ENCODE assay signal across 8 cellular contexts in genomic region chr10:75508239-75508813, GRCh38.
DNase-seq lines count a peak whose midpoint lies in the region; ATAC-seq and TF ChIP-seq lines count a peak whose summit lies in the region.
"Had no signal": no experiment of that assay in that cellular context is flagged by ENCODE, and none has a peak within 500 bp of the region (broad histone marks: within the 10 kb centered on the region; RNA-seq: fewer than 3 reads in every experiment).

No MANE protein-coding gene starts in this region.

- peaks cover 15% of the 10 kb centered on the region for H3K27me3 ChIP-seq in foreskin keratinocyte
- no peaks in the 10 kb centered on the region for H3K27me3 ChIP-seq in left ventricle myocardium inferior (ENCODE audit: low read depth)

- POLR2A ChIA-PET in HEK293T (lab: Yijun Ruan, JAX), result interaction anchor here (0.6 to 4.1 kb wide), 12 partner anchors 15 to 214 kb away, joined by 3 to 46 read pairs (median 9); partner anchors contain the start of gene ZNF503

- no peak overlapping the region for H3K27ac ChIP-seq in foreskin keratinocyte
- no peak overlapping the region for H3K27ac ChIP-seq in left ventricle myocardium inferior (replicated peaks)
- H3K27ac ChIP-seq: psoas muscle had no signal

- CTCF ChIA-PET in HEK293T (lab: Yijun Ruan, JAX), result interaction anchor here (0.6 to 1.1 kb wide), 5 partner anchors 36 to 192 kb away, joined by 3 read pairs; no protein-coding TSS in a partner anchor

- TF ChIP-seq CTCF in foreskin keratinocyte (conservative IDR thresholded peaks at IDR 0.05) (no peak), left ventricle myocardium inferior (IDR thresholded peaks at IDR 0.05; ENCODE audit: borderline replicate concordance) (no peak)

- H3K4me3 ChIP-seq in left ventricle myocardium inferior, result no peak overlapping the region
- H3K4me3 ChIP-seq: psoas muscle had no signal

- H3K4me1 ChIP-seq in foreskin keratinocyte (peaks cover 3% of the 10 kb centered on the region), left ventricle myocardium inferior (peaks cover 7% of the 10 kb centered on the region)
- H3K4me1 ChIP-seq: psoas muscle had no signal

- intact Hi-C loops in left ventricle myocardium inferior (cut with micrococcal nuclease), result no loop called here

- H3K36me3 ChIP-seq in left ventricle myocardium inferior, result no peaks in the 10 kb centered on the region

- H3K9me3 ChIP-seq in left ventricle myocardium inferior (replicated peaks), result no peaks in the 10 kb centered on the region
- H3K9me3 ChIP-seq: psoas muscle had no signal

- ATAC-seq in foreskin keratinocyte, result peak; percentile 78
- ATAC-seq: psoas muscle had no signal

- DNase-seq in HEK293T (ENCODE audit: extremely low spot score), result peak; percentile 56
- DNase-seq in RPMI7951 (ENCODE audit: low read depth), result peak; percentile 3
- peak; percentile 64 to 84 for DNase-seq in foreskin keratinocyte
- peak; percentile 72 for DNase-seq in stromal cell of bone marrow (ENCODE audit: low read depth)
- DNase-seq in GDM1 (lab: John Stamatoyannopoulos, UW), result no peak
- DNase-seq in left ventricle myocardium inferior, result no peak
- no peak for DNase-seq in NOMO-1 treated with DMSO at 0.1 percent for 48 hours (lab: John Stamatoyannopoulos, UW; ENCODE audit: unreplicated experiment)
- DNase-seq: psoas muscle had no signal

TF ChIP-seq in HEK293T, 16 proteins besides CTCF, POLR2A, EP300 and RAD21:
- peak; percentile 98 for TF ChIP-seq CTBP1 (IDR thresholded peaks at IDR 0.05; ENCODE audit: borderline replicate concordance)
- TF ChIP-seq PKNOX1 (IDR thresholded peaks at IDR 0.05), result peak; percentile 98
- peak; percentile 94 for TF ChIP-seq LEF1 (IDR thresholded peaks at IDR 0.05; ENCODE audit: borderline replicate concordance)
- TF ChIP-seq ARNT (IDR thresholded peaks at IDR 0.05), result peak; percentile 38
- no peak for TF ChIP-seq SUZ12 (IDR thresholded peaks at IDR 0.05)
- TF ChIP-seq ELF4 (IDR thresholded peaks at IDR 0.05), result no peak
- TF ChIP-seq FOXK2 (IDR thresholded peaks at IDR 0.05), result 0 out of 2 replicates have a peak, but pooled peaks have one; percentile 57
TF ChIP-seq in HEK293T: peak in this region for 5.

Comparison
In these comparisons a context has a peak if more than half of its experiments do, and no peak if none do; other contexts are left out.
1. DNase-seq: peak in HEK293T (single experiment), RPMI7951 (single experiment), foreskin keratinocyte (2 of 2) and stromal cell of bone marrow (single experiment); none in GDM1 (single experiment), left ventricle myocardium inferior (single experiment) and NOMO-1 treated with DMSO at 0.1 percent for 48 hours (single experiment).